ENCODE assay signal across 1 cellular context in genomic region chr9:96620832-96621269, GRCh38.
A peak's percentile ranks its signal among the peaks of the same experiment; 100 is the strongest.
TF ChIP-seq lines count a peak whose summit lies in the region.

No MANE protein-coding gene starts in this region.

TF ChIP-seq in WTC11, 78 proteins besides CTCF, POLR2A, EP300 and RAD21 (continued from another document):
- TF ChIP-seq AFF4 (CRISPR knock-in tag; IDR thresholded peaks at IDR 0.05; ENCODE audit: borderline replicate concordance): 0 out of 2 replicates have a peak, but pooled peaks have one; percentile 27
